12 cellular contexts compared by ENCODE assay signal in genomic region chr6:107600936-107601335, GRCh38.
DNase-seq lines count a peak whose midpoint lies in the region; ATAC-seq and TF ChIP-seq lines count a peak whose summit lies in the region.
"Had no signal": no experiment of that assay in that cellular context is flagged by ENCODE, and none has a peak within 500 bp of the region (broad histone marks: within the 10 kb centered on the region; RNA-seq: fewer than 3 reads in every experiment).

No MANE protein-coding gene starts in this region.

- H3K4me3 Mint-ChIP-seq in neural progenitor cell = peak overlapping the region; percentile 10
- H3K4me3 Mint-ChIP-seq in activated T-helper 1 cell treated with anti-CD3 and anti-CD28 coated beads, Interleukin-12 subunit alpha, Interleukin-12 subunit beta, Interleukin-2, Interleukin-4 antibody, amounts not matched to agents 30 ng/mL and 10 ng/mL and 1 ng/mL, durations not matched to agents 14 hours and 24 hours and 36 hours = no peak overlapping the region
- H3K4me3 Mint-ChIP-seq: CD4-positive, alpha-beta T cell had no signal

- H3K79me2 ChIP-seq in neural progenitor cell (ENCODE audit: low read depth) = no peaks in the 10 kb centered on the region

- H3K4me1 Mint-ChIP-seq in neural progenitor cell = peaks cover 81% of the 10 kb centered on the region
- no peaks in the 10 kb centered on the region for H3K4me1 Mint-ChIP-seq in activated T-helper 1 cell treated with anti-CD3 and anti-CD28 coated beads, Interleukin-12 subunit alpha, Interleukin-12 subunit beta, Interleukin-2, Interleukin-4 antibody, amounts not matched to agents 30 ng/mL and 10 ng/mL and 1 ng/mL, durations not matched to agents 14 hours and 24 hours and 36 hours (ENCODE audit: low read depth)

- peaks cover 3% of the 10 kb centered on the region; the same call in 1 of the 2 replicates for H3K27me3 ChIP-seq in Panc1 (ENCODE audit: control insufficient read depth, insufficient read depth, low read length)
- no peaks in the 10 kb centered on the region for H3K27me3 ChIP-seq in neural progenitor cell
- H3K27me3 ChIP-seq: esophagus squamous epithelium had no signal

- H3K4me1 ChIP-seq in Panc1 (ENCODE audit: control insufficient read depth, insufficient read depth, low read length) (peaks cover 18% of the 10 kb centered on the region), neural progenitor cell (peaks cover 65% of the 10 kb centered on the region)

- no peaks in the 10 kb centered on the region for H3K9me3 Mint-ChIP-seq in neural progenitor cell
- no peaks in the 10 kb centered on the region for H3K9me3 Mint-ChIP-seq in activated T-helper 1 cell treated with anti-CD3 and anti-CD28 coated beads, Interleukin-12 subunit alpha, Interleukin-12 subunit beta, Interleukin-2, Interleukin-4 antibody, amounts not matched to agents 30 ng/mL and 10 ng/mL and 1 ng/mL, durations not matched to agents 14 hours and 24 hours and 36 hours
- H3K9me3 Mint-ChIP-seq: CD4-positive, alpha-beta T cell had no signal

- peak; percentile 65; the same call in 1 of the 2 replicates for ATAC-seq in Panc1
- no peak for ATAC-seq in HG02884 (IDR thresholded peaks at IDR 0.05; ENCODE audit: unreplicated experiment)
- ATAC-seq in HG02852 (IDR thresholded peaks at IDR 0.05; ENCODE audit: unreplicated experiment) = no peak

- in situ Hi-C loops in Panc1 (cut with HindIII; ENCODE audit: low pct_unique_long_range_greater_than_20kb, low sequenced_read_pairs) = no loop called here

- no TSS peak for BruUV-seq in Panc1 (replicated peaks; lab: Mats Ljungman, UMichigan)

- peak; percentile 28 for DNase-seq in COLO829 (ENCODE audit: low spot score)
- DNase-seq in Panc1 (ENCODE audit: low read depth, low spot score) = no peak
- DNase-seq in fibroblast of the conjunctiva (ENCODE audit: low read depth) = peak; percentile 16
- DNase-seq in neural progenitor cell (ENCODE audit: low spot score) = peak; percentile 79
- no peak for DNase-seq in activated T-helper 1 cell treated with anti-CD3 and anti-CD28 coated beads, Interleukin-12 subunit alpha, Interleukin-12 subunit beta, Interleukin-2, Interleukin-4 antibody, amounts not matched to agents 30 ng/mL and 10 ng/mL and 1 ng/mL, durations not matched to agents 14 hours and 24 hours and 36 hours (ENCODE audit: low spot score)
- DNase-seq in HEK293T (ENCODE audit: extremely low spot score) = no peak
- DNase-seq: activated gamma-delta T cell treated with Interleukin-2 at 50 U/mL for 16 hours; CD4-positive, alpha-beta T cell; esophagus squamous epithelium; T-helper 9 cell had no signal

- H3K27ac ChIP-seq in Panc1 (ENCODE audit: low read length) = peak overlapping the region; percentile 31
- H3K27ac ChIP-seq in neural progenitor cell = no peak overlapping the region
- H3K27ac ChIP-seq: esophagus squamous epithelium had no signal

- H3K4me3 ChIP-seq in Panc1 (ENCODE audit: low read depth in 2 of 2, low read length in 2 of 2) (no peak overlapping the region), neural progenitor cell (no peak overlapping the region)
- H3K4me3 ChIP-seq: esophagus squamous epithelium had no signal

- CTCF ChIA-PET in Panc1 (lab: Charles Lee) = no interaction called here
- CTCF ChIA-PET in HEK293T (lab: Yijun Ruan, JAX) = interaction anchor here (0.5 kb wide), 1 partner anchor 138 kb away, joined by 6 read pairs; no protein-coding TSS in a partner anchor

- peaks cover 8% of the 10 kb centered on the region for H3K36me3 Mint-ChIP-seq in neural progenitor cell
- no peaks in the 10 kb centered on the region for H3K36me3 Mint-ChIP-seq in activated T-helper 1 cell treated with anti-CD3 and anti-CD28 coated beads, Interleukin-12 subunit alpha, Interleukin-12 subunit beta, Interleukin-2, Interleukin-4 antibody, amounts not matched to agents 30 ng/mL and 10 ng/mL and 1 ng/mL, durations not matched to agents 14 hours and 24 hours and 36 hours (ENCODE audit: low read depth)

- peak overlapping the region; percentile 42 for H3K4me2 ChIP-seq in neural progenitor cell

- TF ChIP-seq CTCF in Panc1 (IDR thresholded peaks at IDR 0.05) (no peak), neural progenitor cell (IDR thresholded peaks at IDR 0.05) (no peak)

- peaks cover 2% of the 10 kb centered on the region for H3K27me3 Mint-ChIP-seq in neural progenitor cell (ENCODE audit: insufficient read depth, low read depth)
- H3K27me3 Mint-ChIP-seq in activated T-helper 1 cell treated with anti-CD3 and anti-CD28 coated beads, Interleukin-12 subunit alpha, Interleukin-12 subunit beta, Interleukin-2, Interleukin-4 antibody, amounts not matched to agents 30 ng/mL and 10 ng/mL and 1 ng/mL, durations not matched to agents 14 hours and 24 hours and 36 hours (ENCODE audit: insufficient read depth) = peaks cover 10% of the 10 kb centered on the region

- POLR2A ChIA-PET in Panc1 (lab: Charles Lee) (no interaction called here), HEK293T (lab: Yijun Ruan, JAX) (no interaction called here)

- H3K9me3 ChIP-seq in Panc1 (ENCODE audit: control insufficient read depth, insufficient read depth, low read depth, low read length) (no peaks in the 10 kb centered on the region), neural progenitor cell (ENCODE audit: low read depth) (no peaks in the 10 kb centered on the region)
- H3K9me3 ChIP-seq: esophagus squamous epithelium had no signal

- H3F3A ChIP-seq in neural progenitor cell (ENCODE audit: low read depth) = peaks cover 39% of the 10 kb centered on the region

- H3K36me3 ChIP-seq in Panc1 (ENCODE audit: control insufficient read depth, insufficient read depth, low read length) = no peaks in the 10 kb centered on the region
- no peaks in the 10 kb centered on the region for H3K36me3 ChIP-seq in neural progenitor cell
- H3K36me3 ChIP-seq: esophagus squamous epithelium had no signal

- peak overlapping the region; percentile 28 for H3K27ac Mint-ChIP-seq in neural progenitor cell
- H3K27ac Mint-ChIP-seq in activated T-helper 1 cell treated with anti-CD3 and anti-CD28 coated beads, Interleukin-12 subunit alpha, Interleukin-12 subunit beta, Interleukin-2, Interleukin-4 antibody, amounts not matched to agents 30 ng/mL and 10 ng/mL and 1 ng/mL, durations not matched to agents 14 hours and 24 hours and 36 hours = no peak overlapping the region
- H3K27ac Mint-ChIP-seq: CD4-positive, alpha-beta T cell had no signal

- H2AFZ ChIP-seq in neural progenitor cell (replicated peaks) = no peak overlapping the region

- H4K20me1 ChIP-seq in neural progenitor cell (ENCODE audit: low read depth) = peaks cover 41% of the 10 kb centered on the region

- H3K9ac ChIP-seq in neural progenitor cell = no peak overlapping the region

- intact Hi-C loops in Panc1 (cut with micrococcal nuclease; ENCODE audit: unreplicated experiment) = no loop called here
- intact Hi-C loops in activated T-helper 1 cell treated with anti-CD3 and anti-CD28 coated beads, Interleukin-12 subunit alpha, Interleukin-12 subunit beta, Interleukin-2, Interleukin-4 antibody, amounts not matched to agents 30 ng/mL and 10 ng/mL and 1 ng/mL, durations not matched to agents 14 hours and 24 hours and 36 hours (cut with micrococcal nuclease) = no loop called here

TF ChIP-seq in HEK293T, 16 proteins besides CTCF, POLR2A, EP300 and RAD21:
- TF ChIP-seq SP1 (IDR thresholded peaks at IDR 0.05) (no peak), FOXK2 (IDR thresholded peaks at IDR 0.05) (no peak), BHLHE40 (IDR thresholded peaks at IDR 0.05; ENCODE audit: borderline replicate concordance) (no peak)

Comparison
In these comparisons a context has a peak if more than half of its experiments do, and no peak if none do; other contexts are left out.
1. DNase-seq: peak in COLO829 (single experiment), fibroblast of the conjunctiva (single experiment) and neural progenitor cell (single experiment); none in Panc1 (single experiment), activated T-helper 1 cell treated with anti-CD3 and anti-CD28 coated beads, Interleukin-12 subunit alpha, Interleukin-12 subunit beta, Interleukin-2, Interleukin-4 antibody, amounts not matched to agents 30 ng/mL and 10 ng/mL and 1 ng/mL, durations not matched to agents 14 hours and 24 hours and 36 hours (single experiment) and HEK293T (single experiment).